ENCODE assay signal across 1 cellular context in the genomic region with DNA sequence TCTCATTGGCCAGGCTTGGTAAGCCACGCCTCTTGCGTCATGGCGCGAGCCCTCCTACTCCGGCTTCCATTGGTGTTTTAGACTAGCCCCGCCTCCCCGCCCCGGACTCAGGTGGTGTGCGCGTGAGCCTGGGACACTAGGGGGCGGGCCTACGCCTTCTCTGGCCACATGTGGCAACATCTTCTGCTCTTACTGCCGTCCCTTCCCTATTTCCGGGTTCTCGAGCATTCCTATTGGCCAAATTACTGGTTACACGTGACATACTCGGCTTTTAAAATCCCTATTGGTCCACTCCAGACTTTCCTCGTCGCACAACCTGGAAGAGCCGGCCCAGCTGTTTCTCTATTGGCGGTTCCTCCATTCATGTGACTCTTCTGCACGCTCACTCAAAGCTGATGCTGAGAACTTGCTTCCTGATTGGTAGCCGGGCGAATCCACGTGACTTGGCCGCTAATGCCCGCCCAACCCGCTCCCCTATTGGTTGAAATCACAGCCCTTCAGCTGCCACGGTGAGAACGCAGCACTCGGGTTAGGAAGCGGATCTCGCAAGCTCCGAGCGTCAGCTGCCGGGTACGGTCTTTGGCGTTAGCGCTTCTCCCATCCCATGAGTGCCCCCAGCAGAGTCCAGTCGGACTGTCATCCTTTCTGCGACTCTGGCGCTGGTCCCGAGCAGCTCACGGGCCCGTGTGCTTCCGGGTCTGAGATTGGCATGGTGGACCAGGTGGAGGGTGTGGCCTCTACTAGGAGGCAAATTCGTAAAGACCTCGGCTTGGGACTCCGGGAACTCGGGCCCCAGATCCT.
A peak's percentile ranks its signal among the peaks of the same experiment; 100 is the strongest.
TF ChIP-seq lines count a peak whose summit lies in the region.

Gene BLOC1S3, plus strand, starts transcription at position 523 of the 801 bp plus-strand sequence. CDS start 513 bp downstream, outside the sequence.

TF ChIP-seq in HepG2, 621 proteins besides CTCF, POLR2A, EP300 and RAD21 (continued from another document):
- TF ChIP-seq, protein P1, sequence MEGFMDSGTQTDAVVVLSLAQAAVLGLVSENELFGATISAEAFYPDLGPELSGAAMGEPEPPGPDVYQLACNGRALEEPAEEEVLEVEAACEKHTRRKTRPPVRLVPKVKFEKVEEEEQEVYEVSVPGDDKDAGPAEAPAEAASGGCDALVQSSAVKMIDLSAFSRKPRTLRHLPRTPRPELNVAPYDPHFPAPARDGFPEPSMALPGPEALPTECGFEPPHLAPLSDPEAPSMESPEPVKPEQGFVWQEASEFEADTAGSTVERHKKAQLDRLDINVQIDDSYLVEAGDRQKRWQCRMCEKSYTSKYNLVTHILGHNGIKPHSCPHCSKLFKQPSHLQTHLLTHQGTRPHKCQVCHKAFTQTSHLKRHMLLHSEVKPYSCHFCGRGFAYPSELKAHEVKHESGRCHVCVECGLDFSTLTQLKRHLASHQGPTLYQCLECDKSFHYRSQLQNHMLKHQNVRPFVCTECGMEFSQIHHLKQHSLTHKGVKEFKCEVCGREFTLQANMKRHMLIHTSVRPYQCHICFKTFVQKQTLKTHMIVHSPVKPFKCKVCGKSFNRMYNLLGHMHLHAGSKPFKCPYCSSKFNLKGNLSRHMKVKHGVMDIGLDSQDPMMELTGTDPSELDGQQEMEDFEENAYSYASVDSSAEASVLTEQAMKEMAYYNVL (CRISPR knock-in tag; IDR thresholded peaks at IDR 0.05; ENCODE audit: borderline replicate concordance) = 0 out of 2 replicates have a peak, but pooled peaks have one; percentile 10
- peak; percentile 68; the same call in 1 of the 2 replicates for TF ChIP-seq FOXC1 (CRISPR knock-in tag; IDR thresholded peaks at IDR 0.05; ENCODE audit: borderline replicate concordance)
- peak; percentile 47; the same call in 1 of the 2 replicates for TF ChIP-seq POGK (CRISPR knock-in tag; conservative IDR thresholded peaks at IDR 0.05)
- no peak for TF ChIP-seq MEF2D (CRISPR knock-in tag; IDR thresholded peaks at IDR 0.05)
